Comparison of ENCODE assay signal across 1 cellular context in genomic region chr6:42791706-42792320, GRCh38.
TF ChIP-seq lines count a peak whose summit lies in the region.

No MANE protein-coding gene starts in this region.

TF ChIP-seq in A549, 52 proteins besides CTCF, POLR2A, EP300 and RAD21 (continued from another document):
- TF ChIP-seq FOXS1 (CRISPR knock-in tag; IDR thresholded peaks at IDR 0.05) (no peak), PHF8 (IDR thresholded peaks at IDR 0.05; ENCODE audit: borderline replicate concordance, low read depth) (no peak), CEBPB (IDR thresholded peaks at IDR 0.05) (no peak), BHLHE40 (IDR thresholded peaks at IDR 0.05; ENCODE audit: low read depth, low read length) (no peak), ESRRA (IDR thresholded peaks at IDR 0.05; ENCODE audit: borderline replicate concordance, low read length) (no peak), REST (IDR thresholded peaks at IDR 0.05) (no peak), ZC3H11A (IDR thresholded peaks at IDR 0.05) (no peak), ELK1 (IDR thresholded peaks at IDR 0.05; ENCODE audit: low read depth, low read length) (no peak), NPAS2 (CRISPR knock-in tag; IDR thresholded peaks at IDR 0.05; ENCODE audit: borderline replicate concordance) (no peak), HDAC2 (IDR thresholded peaks at IDR 0.05) (no peak), RFX5 (IDR thresholded peaks at IDR 0.05) (no peak), HES2 (IDR thresholded peaks at IDR 0.05) (no peak)
